Comparison of ENCODE assay signal across 9 cellular contexts in genomic region chr21:45320261-45320990, GRCh38. TPM values are rescaled to one million over a fixed set of nuclear protein-coding genes. Genes with fewer than 3 reads are reported as not detected.
DNase-seq lines count a peak whose midpoint lies in the region; ATAC-seq, FAIRE-seq and TF ChIP-seq lines count a peak whose summit lies in the region.
"Had no signal": no experiment of that assay in that cellular context is flagged by ENCODE, and none has a peak within 500 bp of the region (broad histone marks: within the 10 kb centered on the region; RNA-seq: fewer than 3 reads in every experiment).

No MANE protein-coding gene starts in this region.

- ATAC-seq in GM12878 (peak; percentile 47), GM21360 (IDR thresholded peaks at IDR 0.05; ENCODE audit: unreplicated experiment) (no peak)
- ATAC-seq: stimulated activated effector memory CD8-positive, alpha-beta T cell treated with anti-CD3 and anti-CD28 coated beads, Interleukin-12 subunit alpha, Interleukin-12 subunit beta, amount 100 ng/mL, for 72 hours had no signal

- peak; percentile 62 for DNase-seq in NCI-H1092 treated with DMSO at 0.1 percent for 48 hours (lab: John Stamatoyannopoulos, UW)
- no peak for DNase-seq in GM12878 (ENCODE audit: low read depth, low spot score)
- DNase-seq in thyroid gland, result peak in 1 of 2 donors; percentile 65
- DNase-seq in NCI-H2107 treated with DMSO at 0.1 percent for 48 hours (lab: John Stamatoyannopoulos, UW; ENCODE audit: unreplicated experiment), result no peak
- DNase-seq in HT-29 (ENCODE audit: low spot score), result no peak
- DNase-seq: SW 1271 had no signal

- TF ChIP-seq POLR2A in GM12878 (IDR thresholded peaks at IDR 0.05; ENCODE audit: low read depth, low read length), result no peak
- no peak for TF ChIP-seq POLR2A in thyroid gland (IDR thresholded peaks at IDR 0.05)

- no peaks in the 10 kb centered on the region for H3K79me2 ChIP-seq in GM12878 (ENCODE audit: control insufficient read depth, insufficient read depth, low read length)

- H3K27me3 ChIP-seq in GM12878 (replicated peaks in 1 of 2; ENCODE audit: control insufficient read depth in 2 of 2, insufficient read depth in 2 of 2, low read length in 1 of 2), result peaks cover 3% of the 10 kb centered on the region in 2 experiments; a peak in 3 of 4 replicates
- no peaks in the 10 kb centered on the region for H3K27me3 ChIP-seq in thyroid gland

- WGBS in GM12878 (ENCODE audit: insufficient coverage, insufficient replicate concordance, low lambda C conversion rate, missing lambda C conversion rate), result 11% methylated on average over 22 of the region's 22 CpGs
- 89 to 94% methylated on average over 18 to 19 of the region's 22 CpGs for WGBS in mesodermal cell (ENCODE audit: insufficient coverage in 2 of 2), 2 experiments
- 68 to 83% methylated on average over 2 to 13 of the region's 22 CpGs for WGBS in thyroid gland, 2 donors

- SMC1A ChIA-PET in GM12878 (lab: Charles Lee; ENCODE audit: uncharacterized antibody, unreplicated experiment), result no interaction called here

- H3K9me3 ChIP-seq in GM12878 (replicated peaks; ENCODE audit: control insufficient read depth, insufficient read depth, low read length), result no peaks in the 10 kb centered on the region
- H3K9me3 ChIP-seq in mesodermal cell (ENCODE audit: control insufficient read depth, low read length), result no peaks in the 10 kb centered on the region
- no peaks in the 10 kb centered on the region for H3K9me3 ChIP-seq in thyroid gland

- no peak overlapping the region for H3K9ac ChIP-seq in GM12878 (ENCODE audit: control insufficient read depth, insufficient read depth, low read length)

- no peak for TF ChIP-seq EP300 in GM12878 (IDR thresholded peaks at IDR 0.05; ENCODE audit: borderline replicate concordance in 1 of 2, control insufficient read depth in 1 of 2, low read depth in 2 of 2, low read length in 2 of 2)

- H3K4me3 ChIP-seq in GM12878, result no peak overlapping the region
- H3K4me3 ChIP-seq in mesodermal cell (ENCODE audit: extremely low read depth, insufficient read depth, low read length, poor library complexity, severe bottlenecking), result no peak overlapping the region
- H3K4me3 ChIP-seq in thyroid gland (replicated peaks in 1 of 3), result no peak overlapping the region

- in situ Hi-C loops in GM12878 (cut with MboI), result no loop called here

- H3K27ac ChIP-seq in GM12878 (ENCODE audit: control insufficient read depth, insufficient read depth), result no peak overlapping the region
- H3K27ac ChIP-seq in mesodermal cell (ENCODE audit: low read depth, low read length, severe bottlenecking), result peak overlapping the region; percentile 90
- peak overlapping the region; percentile 63 to 85 (median 70) for H3K27ac ChIP-seq in thyroid gland

- no peak for FAIRE-seq in GM12878 (lab: Jason Lieb, UNC)

- RAD21 ChIA-PET in GM12878 (lab: Charles Lee; ENCODE audit: unreplicated experiment), result no interaction called here

- intact Hi-C loops in GM12878 (cut with micrococcal nuclease; ENCODE audit: unreplicated experiment) (no loop called here), thyroid gland (cut with DNase I) (no loop called here)

- TF ChIP-seq CTCF in GM12878 (IDR thresholded peaks at IDR 0.05 in 2 of 3, conservative IDR thresholded peaks at IDR 0.05 in 1 of 3; ENCODE audit: control insufficient read depth in 2 of 3, extremely low read depth in 1 of 3, insufficient read depth in 1 of 3, low read depth in 3 of 3, low read length in 3 of 3) (no peak), thyroid gland (IDR thresholded peaks at IDR 0.05) (no peak)

- no peak overlapping the region for H3K4me2 ChIP-seq in GM12878 (ENCODE audit: control insufficient read depth, insufficient read depth)

- H3K36me3 ChIP-seq in GM12878 (ENCODE audit: control insufficient read depth in 2 of 2, insufficient read depth in 2 of 2, low read length in 1 of 2) (no peaks in the 10 kb centered on the region), mesodermal cell (ENCODE audit: control insufficient read depth, insufficient read depth, low read length) (no peaks in the 10 kb centered on the region), thyroid gland (no peaks in the 10 kb centered on the region)

- H4K20me1 ChIP-seq in GM12878 (ENCODE audit: control insufficient read depth, insufficient read depth), result no peaks in the 10 kb centered on the region

- H3K4me1 ChIP-seq in GM12878 (ENCODE audit: control insufficient read depth, insufficient read depth, low read length), result peaks cover 6% of the 10 kb centered on the region
- H3K4me1 ChIP-seq in mesodermal cell (ENCODE audit: control insufficient read depth, insufficient read depth, low read length, poor library complexity, severe bottlenecking), result peaks cover 48% of the 10 kb centered on the region
- peaks cover 27 to 79% of the 10 kb centered on the region in 2 donors for H3K4me1 ChIP-seq in thyroid gland

- TF ChIP-seq RAD21 in GM12878 (IDR thresholded peaks at IDR 0.05; ENCODE audit: insufficient read depth, low read depth, low read length), result no peak

- no peak overlapping the region for H2AFZ ChIP-seq in GM12878 (ENCODE audit: control insufficient read depth, low read depth, low read length)

- POLR2A ChIA-PET in GM12878 (lab: Charles Lee), result no interaction called here

- CTCF ChIA-PET in GM12878 (lab: Yijun Ruan, JAX), result interaction anchor here (1.0 kb wide), 1 partner anchor 182 kb away, joined by 3 read pairs; no protein-coding TSS in a partner anchor

- no TSS peak for BruUV-seq in GM12878 (replicated peaks; lab: Mats Ljungman, UMichigan)

TF ChIP-seq in GM12878, 131 proteins besides CTCF, POLR2A, EP300 and RAD21:
- TF ChIP-seq ZBTB33 (IDR thresholded peaks at IDR 0.05) (no peak), USF1 (IDR thresholded peaks at IDR 0.05; ENCODE audit: borderline replicate concordance, extremely low read length, insufficient read depth, low read depth, low read length) (no peak), SUZ12 (IDR thresholded peaks at IDR 0.05; ENCODE audit: unreplicated experiment) (no peak), CREM (IDR thresholded peaks at IDR 0.05; ENCODE audit: low read depth) (no peak), BRCA1 (IDR thresholded peaks at IDR 0.05; ENCODE audit: low read depth, low read length) (no peak), FOS (IDR thresholded peaks at IDR 0.05; ENCODE audit: borderline replicate concordance, extremely low read depth, insufficient read length) (no peak)
TF ChIP-seq in GM12878: peak in this region for 0.

RNA-seq across cellular contexts. Expression of gene POFUT2, which starts 32.7 kb away (rescaled TPM):
- total RNA-seq in GM12878 (2013; cell fraction: nucleolus; rRNA removed), result 49.9 and 52.0 TPM in 2 replicates
- total RNA-seq in GM12878 (2014; rRNA removed), result 5.3 and 7.6 TPM in 2 replicates
- 3.6 and 4.5 TPM in 2 replicates for total RNA-seq in GM12878 (2014; rRNA removed; fragmentation: Illumina TruSeq; extraction: Trizol)
- total RNA-seq in GM12878 (2021), result 11.8 and 15.1 TPM in 2 replicates
- 5.5 TPM for polyA plus RNA-seq in GM12878 (2011; ENCODE audit: low read depth)
- 8.0 and 9.1 TPM in 2 replicates for polyA plus RNA-seq in GM12878 (2011; rRNA removed)
- 7.5 and 9.1 TPM in 2 replicates for polyA plus RNA-seq in GM12878 (2011; cell fraction: cytosol; rRNA removed)
- polyA plus RNA-seq in GM12878 (2011; cell fraction: nucleus; rRNA removed), result 97.7 and 118 TPM in 2 replicates
- polyA plus RNA-seq in GM12878 (2012), result 13.8 and 15.7 TPM in 2 replicates
- polyA plus RNA-seq in GM12878 (2014; fragmentation: Illumina TruSeq; extraction: Trizol), result 4.7 and 8.0 TPM in 2 replicates
- 1 to 10 TPM; 1.2 to 1.6 TPM for polyA plus RNA-seq in GM12878 (2014; fragmentation: Nextera tagmentation; extraction: Ambion mirVana)
- polyA plus RNA-seq in GM12878 (2014; rRNA removed), result 12.2 and 12.7 TPM in 2 replicates
- polyA plus RNA-seq in GM12878 (2016; fragmentation: Nextera tagmentation; extraction: Ambion mirVana), result 1 to 10 TPM; 5.2 to 6.0 TPM
- polyA minus RNA-seq in GM12878 (2011; rRNA and poly(A)+ RNA removed), result 6.0 and 9.5 TPM in 2 replicates
- 0.67 and 1.8 TPM in 2 replicates for polyA minus RNA-seq in GM12878 (2011; cell fraction: cytosol; rRNA and poly(A)+ RNA removed)
- 19.7 and 22.3 TPM in 2 replicates for polyA minus RNA-seq in GM12878 (2011; cell fraction: nucleus; rRNA and poly(A)+ RNA removed)
- 72.3 TPM for polyA plus RNA-seq in mesodermal cell (2013, experiment 1 of 2)
- 59.6 TPM for polyA plus RNA-seq in mesodermal cell (2013, experiment 2 of 2)
- 10 to 100 TPM; 20.2 to 52.2 (median 40.5) TPM for total RNA-seq in thyroid gland
- total RNA-seq in HT-29 (2014; rRNA removed; shearing (Covaris generic)), result 19.3 and 21.7 TPM in 2 replicates
